In the genomic region with DNA sequence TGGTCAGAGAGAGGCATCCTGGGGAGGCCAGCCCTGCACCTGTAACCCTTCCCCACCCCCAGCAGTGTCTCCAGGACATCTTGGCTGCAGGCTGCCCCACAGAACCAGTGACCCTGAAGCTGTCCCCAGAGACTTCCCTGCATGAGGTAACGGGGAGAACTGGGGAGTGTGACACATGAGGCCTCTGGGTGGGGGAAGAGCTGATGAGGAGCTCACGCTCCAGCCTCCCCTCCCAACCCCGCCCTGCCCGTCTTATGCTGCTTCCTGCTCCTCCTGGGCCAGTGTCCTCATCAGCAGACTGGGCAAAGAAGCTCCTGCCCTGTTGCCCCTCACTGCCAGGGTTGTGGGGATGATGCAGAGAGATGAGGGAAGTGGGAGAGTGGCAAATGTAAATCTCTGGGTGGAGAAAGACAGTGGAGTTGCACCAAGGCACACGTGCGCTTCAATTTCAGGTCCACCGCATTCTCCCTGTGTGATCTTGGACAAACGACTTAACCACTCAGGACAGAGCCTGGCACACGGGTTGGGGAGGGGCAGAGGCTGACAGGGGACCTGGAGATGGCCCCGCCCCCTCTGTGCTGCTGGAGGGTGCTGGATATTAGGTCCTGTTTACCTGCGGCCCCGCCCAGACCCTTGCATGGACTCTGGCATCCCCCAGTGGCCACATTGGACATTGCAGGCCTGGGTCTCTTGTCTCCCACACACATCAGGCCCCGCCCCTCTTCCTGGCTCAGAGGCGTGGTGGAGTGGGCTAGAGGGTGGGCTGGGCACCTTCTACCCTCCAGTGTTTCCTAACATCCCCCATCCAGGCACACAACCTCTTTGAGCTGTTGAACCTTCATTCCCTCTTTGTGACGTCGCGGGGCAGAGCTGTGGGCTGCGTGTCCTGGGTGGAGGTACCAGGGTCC, we compare ENCODE assay signal across 8 cellular contexts. TPM values are rescaled to one million over a fixed set of nuclear protein-coding genes. Genes with fewer than 3 reads are reported as not detected.
DNase-seq lines count a peak whose midpoint lies in the region; ATAC-seq, FAIRE-seq and TF ChIP-seq lines count a peak whose summit lies in the region.

No MANE protein-coding gene starts in this region.

- peak; percentile 66 for ATAC-seq in GM19035 (IDR thresholded peaks at IDR 0.05; ENCODE audit: unreplicated experiment)
- ATAC-seq in activated T-cell treated with anti-CD3 and anti-CD28 coated beads, Interleukin-2, amount 50 U/mL, for 72 hours (replicated peaks in 1 of 2): peak; percentile 94 to 95

- no peaks in the 10 kb centered on the region for H3K9me3 Mint-ChIP-seq in activated T-cell treated with anti-CD3 and anti-CD28 coated beads, Interleukin-2, amount 50 U/mL, for 72 hours

- DNase-seq in AG04450 (ENCODE audit: low read depth, low spot score) (peak; percentile 15), LHCN-M2 (ENCODE audit: low read depth) (peak; percentile 51), RCC 7860 (ENCODE audit: low spot score) (peak; percentile 47), fibroblast of pulmonary artery (ENCODE audit: low read depth) (peak; percentile 75), neuronal stem cell (ENCODE audit: low spot score) (peak; percentile 87), stromal cell of bone marrow (ENCODE audit: low read depth) (peak; percentile 32)
- peak; percentile 88 to 91 for DNase-seq in activated T-cell treated with anti-CD3 and anti-CD28 coated beads, Interleukin-2, amount 50 U/mL, for 72 hours

- POLR2A ChIA-PET in AG04450 (lab: Yijun Ruan, JAX): no interaction called here

- H2BK15ac ChIP-seq in neuronal stem cell (ENCODE audit: low read length): no peak overlapping the region

- CTCF ChIA-PET in AG04450 (lab: Charles Lee): interaction anchor here (0.5 to 1.7 kb wide), 18 partner anchors 8 to 344 kb away, joined by 3 to 14 read pairs (median 4); partner anchors contain the start of gene HSPB7

- H3K9me3 ChIP-seq in AG04450 (ENCODE audit: control insufficient read depth, insufficient read depth, low read length): no peaks in the 10 kb centered on the region
- H3K9me3 ChIP-seq in neuronal stem cell (replicated peaks in 1 of 2; ENCODE audit: control insufficient read depth in 2 of 2, insufficient read depth in 1 of 2, low read depth in 1 of 2, low read length in 2 of 2): no peaks in the 10 kb centered on the region

- H3K79me1 ChIP-seq in neuronal stem cell (ENCODE audit: low read depth, low read length): no peaks in the 10 kb centered on the region

- H4K8ac ChIP-seq in neuronal stem cell (ENCODE audit: low read depth, low read length): no peak overlapping the region

- H3K27me3 ChIP-seq in AG04450 (ENCODE audit: control insufficient read depth, insufficient read depth, low read length): peaks cover 10% of the 10 kb centered on the region
- H3K27me3 ChIP-seq in neuronal stem cell (ENCODE audit: control insufficient read depth in 3 of 3, insufficient read depth in 3 of 3, low read depth in 1 of 3, low read length in 3 of 3): peaks cover 0 to 3% (median 2%) of the 10 kb centered on the region in 3 experiments

- no peak overlapping the region for H4K91ac ChIP-seq in neuronal stem cell (ENCODE audit: low read depth, low read length, poor library complexity)

- H3K4me3 ChIP-seq in AG04450 (ENCODE audit: low read depth, low read length) (no peak overlapping the region), fibroblast of pulmonary artery (replicated peaks; ENCODE audit: low read depth, low read length) (no peak overlapping the region), neuronal stem cell (ENCODE audit: low read length in 2 of 2) (no peak overlapping the region)

- no peak overlapping the region for H3K4me2 ChIP-seq in neuronal stem cell (ENCODE audit: insufficient read depth, low read length, poor library complexity, severe bottlenecking)

- H3K18ac ChIP-seq in neuronal stem cell (ENCODE audit: low read length): peak overlapping the region; percentile 90

- peaks cover 0 to 5% of the 10 kb centered on the region in 2 donors for H3K4me1 ChIP-seq in neuronal stem cell (ENCODE audit: control insufficient read depth in 2 of 2, insufficient read depth in 1 of 2, low read depth in 1 of 2, low read length in 2 of 2)

- H3K23ac ChIP-seq in neuronal stem cell (ENCODE audit: low read depth, low read length, poor library complexity): no peak overlapping the region

- H2BK5ac ChIP-seq in neuronal stem cell (ENCODE audit: low read length): no peak overlapping the region

- H3K9ac ChIP-seq in neuronal stem cell (ENCODE audit: low read depth, low read length, poor library complexity): no peak overlapping the region

- no peak overlapping the region for H3K4me3 Mint-ChIP-seq in activated T-cell treated with anti-CD3 and anti-CD28 coated beads, Interleukin-2, amount 50 U/mL, for 72 hours

- H2AK5ac ChIP-seq in neuronal stem cell (ENCODE audit: low read depth, low read length): no peak overlapping the region

- no peaks in the 10 kb centered on the region for H3K36me3 ChIP-seq in neuronal stem cell (replicated peaks in 1 of 2; ENCODE audit: control insufficient read depth in 2 of 2, insufficient read depth in 2 of 2, low read length in 2 of 2)

- no peak overlapping the region for H3K27ac Mint-ChIP-seq in activated T-cell treated with anti-CD3 and anti-CD28 coated beads, Interleukin-2, amount 50 U/mL, for 72 hours

- no peak for FAIRE-seq in RCC 7860 (lab: Jason Lieb, UNC)

- H3K27ac ChIP-seq in AG04450 (ENCODE audit: low read depth, low read length): no peak overlapping the region
- no peak overlapping the region for H3K27ac ChIP-seq in neuronal stem cell (replicated peaks; ENCODE audit: low read length)

- H2BK12ac ChIP-seq in neuronal stem cell (ENCODE audit: low read length): no peak overlapping the region

- H3K4me1 Mint-ChIP-seq in activated T-cell treated with anti-CD3 and anti-CD28 coated beads, Interleukin-2, amount 50 U/mL, for 72 hours (ENCODE audit: low read depth): peaks cover 7% of the 10 kb centered on the region

- WGBS in neuronal stem cell (ENCODE audit: extremely low coverage in 2 of 2, insufficient read length in 2 of 2, insufficient replicate concordance in 1 of 2), 2 donors: no CpG with 5 or more reads among the region's 18 CpGs

- TF ChIP-seq CTCF in AG04450 (IDR thresholded peaks at IDR 0.05; ENCODE audit: low read depth, low read length) (peak; percentile 96), fibroblast of pulmonary artery (IDR thresholded peaks at IDR 0.05; ENCODE audit: low read length, missing control alignments) (peak; percentile 89)

- no peak overlapping the region for H3K4ac ChIP-seq in neuronal stem cell (ENCODE audit: low read length)

- no peaks in the 10 kb centered on the region for H3K36me3 Mint-ChIP-seq in activated T-cell treated with anti-CD3 and anti-CD28 coated beads, Interleukin-2, amount 50 U/mL, for 72 hours (ENCODE audit: insufficient read depth in 2 of 2)

- H2BK120ac ChIP-seq in neuronal stem cell (ENCODE audit: low read depth, low read length): no peak overlapping the region

- H3K14ac ChIP-seq in neuronal stem cell (ENCODE audit: low read length): no peak overlapping the region

- no peak overlapping the region for H2AFZ ChIP-seq in neuronal stem cell (ENCODE audit: low read length)

- H3K27me3 Mint-ChIP-seq in activated T-cell treated with anti-CD3 and anti-CD28 coated beads, Interleukin-2, amount 50 U/mL, for 72 hours (ENCODE audit: low read depth): no peaks in the 10 kb centered on the region

RNA-seq across cellular contexts. Expression of gene CLCNKB, which starts 12.3 kb away (rescaled TPM):
- 0.17 and 0.21 TPM in 2 replicates for polyA plus RNA-seq in AG04450 (2011; rRNA removed)
- not detected in 2 replicates for polyA minus RNA-seq in AG04450 (2011; rRNA and poly(A)+ RNA removed)
- not detected in 2 replicates for total RNA-seq in LHCN-M2 (2014; rRNA removed)
- polyA plus RNA-seq in LHCN-M2 (2012): 0.26 TPM
- not detected for total RNA-seq in activated T-cell treated with anti-CD3 and anti-CD28 coated beads, Interleukin-2, amount 50 U/mL, for 72 hours
- 2.9 TPM for polyA plus RNA-seq in neuronal stem cell (2013, experiment 1 of 2)
- polyA plus RNA-seq in neuronal stem cell (2013, experiment 2 of 2): 2.7 TPM

RNA-seq across cellular contexts. Expression of gene FAM131C, which starts 17.6 kb away (rescaled TPM):
- 0.20 and 0.32 TPM in 2 replicates for polyA plus RNA-seq in AG04450 (2011; rRNA removed)
- polyA minus RNA-seq in AG04450 (2011; rRNA and poly(A)+ RNA removed): 0.22 and 0.64 TPM in 2 replicates
- 0.63 and 1.4 TPM in 2 replicates for total RNA-seq in LHCN-M2 (2014; rRNA removed)
- polyA plus RNA-seq in LHCN-M2 (2012): 0.60 TPM
- under 1 TPM; 0.32 to 0.86 TPM for total RNA-seq in activated T-cell treated with anti-CD3 and anti-CD28 coated beads, Interleukin-2, amount 50 U/mL, for 72 hours
- 8.9 TPM for polyA plus RNA-seq in neuronal stem cell (2013, experiment 1 of 2)
- 9.1 TPM for polyA plus RNA-seq in neuronal stem cell (2013, experiment 2 of 2)

RNA-seq across cellular contexts. Expression of gene CLCNKA, which starts 34.0 kb away (rescaled TPM):
- polyA plus RNA-seq in AG04450 (2011; rRNA removed): not detected in 2 replicates
- polyA minus RNA-seq in AG04450 (2011; rRNA and poly(A)+ RNA removed): 0.17 TPM in 1 of 2 replicates, not detected in the other
- total RNA-seq in LHCN-M2 (2014; rRNA removed): not detected in 2 replicates
- polyA plus RNA-seq in LHCN-M2 (2012): 0.04 TPM
- total RNA-seq in activated T-cell treated with anti-CD3 and anti-CD28 coated beads, Interleukin-2, amount 50 U/mL, for 72 hours: not detected
- 0.13 TPM for polyA plus RNA-seq in neuronal stem cell (2013, experiment 1 of 2)
- 0.08 TPM for polyA plus RNA-seq in neuronal stem cell (2013, experiment 2 of 2)

RNA-seq across cellular contexts. Expression of gene HSPB7, which starts 38.0 kb away (rescaled TPM):
- 3.5 and 5.5 TPM in 2 replicates for polyA plus RNA-seq in AG04450 (2011; rRNA removed)
- polyA minus RNA-seq in AG04450 (2011; rRNA and poly(A)+ RNA removed): 3.0 and 4.3 TPM in 2 replicates
- 3.2 and 3.3 TPM in 2 replicates for total RNA-seq in LHCN-M2 (2014; rRNA removed)
- 63.5 TPM for polyA plus RNA-seq in LHCN-M2 (2012)
- not detected for total RNA-seq in activated T-cell treated with anti-CD3 and anti-CD28 coated beads, Interleukin-2, amount 50 U/mL, for 72 hours
- not detected for polyA plus RNA-seq in neuronal stem cell (2013, experiment 1 of 2)
- not detected for polyA plus RNA-seq in neuronal stem cell (2013, experiment 2 of 2)

RNA-seq across cellular contexts. Expression of gene SRARP, which starts 51.8 kb away (rescaled TPM):
- polyA plus RNA-seq in AG04450 (2011; rRNA removed): not detected in 2 replicates
- polyA minus RNA-seq in AG04450 (2011; rRNA and poly(A)+ RNA removed): not detected in 2 replicates
- not detected in 2 replicates for total RNA-seq in LHCN-M2 (2014; rRNA removed)
- not detected for polyA plus RNA-seq in LHCN-M2 (2012)
- not detected for total RNA-seq in activated T-cell treated with anti-CD3 and anti-CD28 coated beads, Interleukin-2, amount 50 U/mL, for 72 hours
- not detected for polyA plus RNA-seq in neuronal stem cell (2013, experiment 1 of 2)
- polyA plus RNA-seq in neuronal stem cell (2013, experiment 2 of 2): not detected

Comparison
In these comparisons a context has a peak if more than half of its experiments do, and no peak if none do; other contexts are left out.
1. DNase-seq: peak in every context shown above with its lines; median percentile 90 in activated T-cell treated with anti-CD3 and anti-CD28 coated beads, Interleukin-2, amount 50 U/mL, for 72 hours; 87 in neuronal stem cell; 75 in fibroblast of pulmonary artery; 51 in LHCN-M2; 47 in RCC 7860; 32 in stromal cell of bone marrow; 15 in AG04450.